8 cellular contexts compared by ENCODE assay signal in the genomic region with DNA sequence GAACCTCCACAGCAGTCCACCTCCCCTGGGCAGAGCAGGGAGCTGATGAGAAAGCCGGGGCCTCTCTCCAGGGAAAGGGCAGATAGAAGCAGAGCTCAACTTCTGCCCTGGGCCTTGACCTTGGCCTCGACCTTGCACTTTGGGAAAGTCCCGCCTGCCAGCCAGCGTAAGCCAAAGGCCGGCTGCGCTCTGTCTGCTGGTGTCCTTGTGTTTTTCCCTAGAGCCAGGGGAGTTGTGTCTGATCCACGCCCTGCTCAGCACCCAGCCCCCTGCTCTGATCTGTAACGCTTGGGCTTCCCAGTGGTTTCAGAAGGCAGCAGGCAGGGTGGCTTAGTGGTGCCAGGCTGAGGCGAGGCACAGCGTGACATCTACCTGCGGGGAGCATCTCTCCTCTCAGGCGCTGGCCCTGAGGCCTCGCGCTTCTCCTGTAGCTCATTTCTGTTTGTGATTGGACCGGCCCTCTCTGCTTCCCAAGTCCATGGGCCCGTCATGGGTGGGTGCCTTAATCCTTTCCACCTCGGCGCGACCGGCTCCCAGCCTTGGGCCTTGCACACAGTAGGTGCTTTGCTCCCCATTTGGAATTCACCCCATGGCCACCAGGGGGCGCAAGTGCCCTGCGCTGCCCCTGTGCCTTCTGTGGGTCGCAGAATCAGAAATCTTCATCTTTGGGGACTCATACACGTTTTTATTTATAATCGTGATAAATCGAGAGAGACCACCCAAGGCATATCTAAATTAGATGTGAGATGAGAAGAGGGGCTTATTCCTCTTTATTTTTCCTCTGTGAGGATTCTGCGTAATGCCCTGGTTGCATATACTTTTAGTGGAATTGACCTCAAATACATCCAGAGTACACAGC. TPM values are rescaled to one million over a fixed set of nuclear protein-coding genes. Genes with fewer than 3 reads are reported as not detected.
DNase-seq lines count a peak whose midpoint lies in the region; ATAC-seq, FAIRE-seq and TF ChIP-seq lines count a peak whose summit lies in the region.

No MANE protein-coding gene starts in this region.

- no peak for TF ChIP-seq EP300 in tibial nerve (IDR thresholded peaks at IDR 0.05)

- H3K27ac ChIP-seq in tibial nerve: no peak overlapping the region

- H3K4me1 Mint-ChIP-seq in naive thymus-derived CD8-positive, alpha-beta T cell: peaks cover 5 to 7% (median 6%) of the 10 kb centered on the region in 4 donors

- no peak overlapping the region for H3K4me3 ChIP-seq in tibial nerve

- no peaks in the 10 kb centered on the region for H3K27me3 ChIP-seq in tibial nerve

- DNase-seq in H54 (ENCODE audit: insufficient read length, low spot score): peak; percentile 27
- DNase-seq in T-helper 9 cell: peak; percentile 61
- DNase-seq in astrocyte of the hippocampus (ENCODE audit: low read depth, low spot score): peak; percentile 35
- DNase-seq in naive thymus-derived CD8-positive, alpha-beta T cell: peak; percentile 37 to 80 (median 57)
- DNase-seq in tibial nerve (ENCODE audit: low spot score in 2 of 2): no peak
- no peak for DNase-seq in COLO829 (ENCODE audit: low spot score)
- DNase-seq in SIG-M5 (lab: John Stamatoyannopoulos, UW): no peak

- ATAC-seq in naive thymus-derived CD8-positive, alpha-beta T cell: peak; percentile 62 to 70
- no peak for ATAC-seq in HG02763 (IDR thresholded peaks at IDR 0.05; ENCODE audit: unreplicated experiment)

- POLR2A ChIA-PET in naive thymus-derived CD8-positive, alpha-beta T cell (lab: Charles Lee): interaction anchor here (0.6 to 1.8 kb wide), 8 partner anchors 15 to 120 kb away, joined by 3 to 8 read pairs (median 4); a partner anchor contains a TSS

- TF ChIP-seq CTCF in tibial nerve (IDR thresholded peaks at IDR 0.05): peak; percentile 67 to 90 (median 87)

- TF ChIP-seq POLR2A in H54 (IDR thresholded peaks at IDR 0.05; ENCODE audit: low read depth, low read length) (no peak), tibial nerve (IDR thresholded peaks at IDR 0.05) (no peak)

- H3K4me1 ChIP-seq in tibial nerve: peaks cover 0 to 18% (median 4%) of the 10 kb centered on the region in 4 donors

- peaks cover 0 to 10% (median 2%) of the 10 kb centered on the region in 5 donors for H3K27me3 Mint-ChIP-seq in naive thymus-derived CD8-positive, alpha-beta T cell

- H3K9me3 ChIP-seq in tibial nerve: no peaks in the 10 kb centered on the region

- 55 to 61% methylated on average over 26 to 27 of the region's 27 CpGs for WGBS in tibial nerve, 2 donors

- H3K36me3 ChIP-seq in tibial nerve: no peaks in the 10 kb centered on the region

- peak overlapping the region in 7 of 10 donors; percentile 4 to 93 (median 51) for H3K27ac Mint-ChIP-seq in naive thymus-derived CD8-positive, alpha-beta T cell

- peak overlapping the region in 1 of 10 donors; percentile 48 for H3K4me3 Mint-ChIP-seq in naive thymus-derived CD8-positive, alpha-beta T cell

- FAIRE-seq in H54 (lab: Jason Lieb, UNC): no peak

- H3K36me3 Mint-ChIP-seq in naive thymus-derived CD8-positive, alpha-beta T cell: no peaks in the 10 kb centered on the region

- no peaks in the 10 kb centered on the region for H3K9me3 Mint-ChIP-seq in naive thymus-derived CD8-positive, alpha-beta T cell

RNA-seq across cellular contexts. Expression of a gene that starts 24.2 kb away (rescaled TPM):
- 100 to 1,000 TPM; 138 to 143 TPM for total RNA-seq in naive thymus-derived CD8-positive, alpha-beta T cell
- polyA plus RNA-seq in naive thymus-derived CD8-positive, alpha-beta T cell: 10 to 100 TPM; 20.1 to 36.5 (median 25.6) TPM
- total RNA-seq in tibial nerve: 10 to 100 TPM; 26.1 to 50.5 (median 34.6) TPM

RNA-seq across cellular contexts. Expression of a gene that starts 24.3 kb away (rescaled TPM):
- total RNA-seq in naive thymus-derived CD8-positive, alpha-beta T cell: 10 to 100 TPM; 93.1 to 96.2 TPM
- polyA plus RNA-seq in naive thymus-derived CD8-positive, alpha-beta T cell: 1 to 10 TPM; 4.8 to 8.4 (median 5.7) TPM
- 10 to 100 TPM; 14.4 to 44.7 (median 21.5) TPM for total RNA-seq in tibial nerve

RNA-seq across cellular contexts. Expression of a gene that starts 26.1 kb away (rescaled TPM):
- total RNA-seq in naive thymus-derived CD8-positive, alpha-beta T cell: not detected
- polyA plus RNA-seq in naive thymus-derived CD8-positive, alpha-beta T cell: not detected
- 1 to 10 TPM in 3 of 4 donors, under 1 TPM in 1; 0.22 to 4.4 (median 1.3) TPM for total RNA-seq in tibial nerve

RNA-seq across cellular contexts. Expression of a gene that starts 49.0 kb away (rescaled TPM):
- total RNA-seq in naive thymus-derived CD8-positive, alpha-beta T cell: 10 to 100 TPM; 53.0 to 61.4 TPM
- 10 to 100 TPM; 56.0 to 88.6 (median 58.2) TPM for polyA plus RNA-seq in naive thymus-derived CD8-positive, alpha-beta T cell
- total RNA-seq in tibial nerve: 10 to 100 TPM; 34.5 to 69.0 (median 59.2) TPM

Comparison
In these comparisons a context has a peak if more than half of its experiments do, and no peak if none do; other contexts are left out.
1. DNase-seq: peak in H54 (single experiment), T-helper 9 cell (single experiment), astrocyte of the hippocampus (single experiment) and naive thymus-derived CD8-positive, alpha-beta T cell (10 of 10); none in tibial nerve (0 of 2), COLO829 (single experiment) and SIG-M5 (single experiment).